31 cellular contexts compared by ENCODE assay signal in genomic region chr1:229798558-229798957, GRCh38.
"Had no signal": no experiment of that assay in that cellular context is flagged by ENCODE, and none has a peak within 500 bp of the region (broad histone marks: within the 10 kb centered on the region; RNA-seq: fewer than 3 reads in every experiment).

No MANE protein-coding gene starts in this region.

- ATAC-seq: activated CD8-positive, alpha-beta memory T cell treated with anti-CD3 and anti-CD28 coated beads, Interleukin-2, amount 10 ng/mL, durations not matched to agents 7 days and 5 days; activated CD8-positive, alpha-beta T cell treated with anti-CD3 and anti-CD28 coated beads, Interleukin-2, amount 10 ng/mL, durations not matched to agents 7 days and 5 days; activated naive CD8-positive, alpha-beta T cell treated with anti-CD3 and anti-CD28 coated beads, Interleukin-2, amount 50 U/mL, for 24 hours; T-cell; T-helper 17 cell had no signal

- H3K27me3 Mint-ChIP-seq: activated CD4-positive, alpha-beta T cell treated with anti-CD3 and anti-CD28 coated beads, Interleukin-2, amount 10 ng/mL, durations not matched to agents 24 days and 14 days had no signal

- H3K36me3 Mint-ChIP-seq: activated CD8-positive, alpha-beta memory T cell treated with anti-CD3 and anti-CD28 coated beads, Interleukin-2, amount 10 ng/mL, durations not matched to agents 7 days and 5 days; activated naive CD4-positive, alpha-beta T cell treated with anti-CD3 and anti-CD28 coated beads, Interleukin-2, amount 10 ng/mL, durations not matched to agents 7 days and 5 days; activated naive CD4-positive, alpha-beta T cell treated with anti-CD3 and anti-CD28 coated beads, Interleukin-2, amount 50 U/mL, for 24 hours; activated naive CD8-positive, alpha-beta T cell; activated naive CD8-positive, alpha-beta T cell treated with anti-CD3 and anti-CD28 coated beads, Interleukin-2, amount 10 ng/mL, durations not matched to agents 7 days and 5 days; brain; T-cell had no signal

- H3K36me3 ChIP-seq: ascending aorta had no signal

- H3K27me3 ChIP-seq: ascending aorta had no signal

- H3K27ac Mint-ChIP-seq: activated B cell treated with CpG ODN at 0.5 μM for 24 hours; activated CD4-positive, alpha-beta memory T cell treated with anti-CD3 and anti-CD28 coated beads, Interleukin-2, amount 10 ng/mL, durations not matched to agents 7 days and 5 days; activated CD4-positive, alpha-beta T cell treated with anti-CD3 and anti-CD28 coated beads, Interleukin-2, amount 10 ng/mL, durations not matched to agents 24 days and 14 days; activated CD8-positive, alpha-beta memory T cell treated with anti-CD3 and anti-CD28 coated beads, Interleukin-2, amount 10 ng/mL, durations not matched to agents 7 days and 5 days; activated CD8-positive, alpha-beta T cell treated with anti-CD3 and anti-CD28 coated beads, Interleukin-2, amount 10 ng/mL, durations not matched to agents 7 days and 5 days; activated naive CD4-positive, alpha-beta T cell treated with anti-CD3 and anti-CD28 coated beads, Interleukin-2, amount 10 ng/mL, durations not matched to agents 7 days and 5 days; activated naive CD4-positive, alpha-beta T cell treated with anti-CD3 and anti-CD28 coated beads, Interleukin-2, amount 50 U/mL, for 24 hours; activated naive CD8-positive, alpha-beta T cell; activated naive CD8-positive, alpha-beta T cell treated with anti-CD3 and anti-CD28 coated beads, Interleukin-2, amount 10 ng/mL, durations not matched to agents 7 days and 5 days; activated naive CD8-positive, alpha-beta T cell treated with anti-CD3 and anti-CD28 coated beads, Interleukin-2, amount 50 U/mL, for 24 hours; activated T-cell treated with anti-CD3 and anti-CD28 coated beads, Interleukin-2, amount 50 U/mL, for 24 hours; activated T-helper 2 cell treated with anti-CD3 and anti-CD28 coated beads, Interferon-gamma antibody, Interleukin-2, Interleukin-4, amounts not matched to agents 10 μg/mL and 5 μg/mL and 100 μg/mL, durations not matched to agents 14 hours and 24 hours and 36 hours; brain; T-cell; T-helper 17 cell had no signal

- H3K9me3 ChIP-seq: ascending aorta had no signal

- H3K27ac ChIP-seq: ascending aorta, VCaP had no signal

- H3K4me1 ChIP-seq: ascending aorta had no signal

- H3K4me3 ChIP-seq: ascending aorta had no signal

- FAIRE-seq: TTC549 had no signal

- H3K4me3 Mint-ChIP-seq: activated B cell treated with CpG ODN at 0.5 μM for 24 hours; activated CD4-positive, alpha-beta memory T cell treated with anti-CD3 and anti-CD28 coated beads, Interleukin-2, amount 10 ng/mL, durations not matched to agents 7 days and 5 days; activated CD4-positive, alpha-beta T cell treated with anti-CD3 and anti-CD28 coated beads, Interleukin-2, amount 10 ng/mL, durations not matched to agents 24 days and 14 days; activated CD8-positive, alpha-beta memory T cell treated with anti-CD3 and anti-CD28 coated beads, Interleukin-2, amount 10 ng/mL, durations not matched to agents 7 days and 5 days; activated CD8-positive, alpha-beta T cell treated with anti-CD3 and anti-CD28 coated beads, Interleukin-2, amount 10 ng/mL, durations not matched to agents 7 days and 5 days; activated naive CD4-positive, alpha-beta T cell treated with anti-CD3 and anti-CD28 coated beads, Interleukin-2, amount 10 ng/mL, durations not matched to agents 7 days and 5 days; activated naive CD4-positive, alpha-beta T cell treated with anti-CD3 and anti-CD28 coated beads, Interleukin-2, amount 50 U/mL, for 24 hours; activated naive CD8-positive, alpha-beta T cell; activated naive CD8-positive, alpha-beta T cell treated with anti-CD3 and anti-CD28 coated beads, Interleukin-2, amount 10 ng/mL, durations not matched to agents 7 days and 5 days; activated naive CD8-positive, alpha-beta T cell treated with anti-CD3 and anti-CD28 coated beads, Interleukin-2, amount 50 U/mL, for 24 hours; activated T-cell treated with anti-CD3 and anti-CD28 coated beads, Interleukin-2, amount 50 U/mL, for 24 hours; brain; T-cell; T-helper 17 cell had no signal

- DNase-seq: activated B cell treated with CpG ODN at 0.5 μM for 24 hours; activated CD4-positive, alpha-beta memory T cell treated with anti-CD3 and anti-CD28 coated beads, Interleukin-2, amount 10 ng/mL, durations not matched to agents 7 days and 5 days; activated CD4-positive, alpha-beta T cell treated with anti-CD3 and anti-CD28 coated beads for 4 hours; activated CD4-positive, alpha-beta T cell treated with anti-CD3 and anti-CD28 coated beads, Interleukin-2, amount 10 ng/mL, durations not matched to agents 24 days and 14 days; activated CD4-positive, alpha-beta T cell treated with anti-CD3 and anti-CD28 coated beads, Interleukin-2, amount 50 U/mL, for 1 hour; activated CD4-positive, alpha-beta T cell treated with anti-CD3 and anti-CD28 coated beads, Interleukin-2, amount 50 U/mL, for 48 hours; activated CD4-positive, CD25-positive, alpha-beta regulatory T cell treated with anti-CD3 and anti-CD28 coated beads, Interleukin-2, amount 50 U/mL, for 72 hours; activated CD8-positive, alpha-beta memory T cell treated with anti-CD3 and anti-CD28 coated beads for 24 hours; activated CD8-positive, alpha-beta memory T cell treated with anti-CD3 and anti-CD28 coated beads, Interleukin-2, amount 10 ng/mL, durations not matched to agents 7 days and 5 days; activated CD8-positive, alpha-beta memory T cell treated with anti-CD3 and anti-CD28 coated beads, Interleukin-2, amount 50 U/mL, for 48 hours; activated CD8-positive, alpha-beta T cell treated with anti-CD3 and anti-CD28 coated beads, Interleukin-2, amount 10 ng/mL, durations not matched to agents 7 days and 5 days; activated effector memory CD4-positive, alpha-beta T cell treated with Interleukin-2 at 50 U/mL for 16 hours; activated gamma-delta T cell; activated naive CD4-positive, alpha-beta T cell treated with anti-CD3 and anti-CD28 coated beads, Interleukin-2, amount 10 ng/mL, durations not matched to agents 7 days and 5 days; activated naive CD4-positive, alpha-beta T cell treated with Interleukin-2 at 50 U/mL for 16 hours; activated naive CD8-positive, alpha-beta T cell treated with anti-CD3 and anti-CD28 coated beads, Interleukin-2, amount 10 ng/mL, durations not matched to agents 7 days and 5 days; activated naive CD8-positive, alpha-beta T cell treated with anti-CD3 and anti-CD28 coated beads, Interleukin-2, amount 50 U/mL, for 24 hours; activated T-cell treated with anti-CD3 and anti-CD28 coated beads, Interleukin-2, amount 50 U/mL, for 24 hours; activated T-cell treated with anti-CD3 and anti-CD28 coated beads, Interleukin-2, amount 50 U/mL, for 48 hours; amygdala; anterior cingulate cortex; central memory CD4-positive, alpha-beta T cell; T-cell; T-helper 17 cell had no signal

- H3K9me3 Mint-ChIP-seq: activated B cell treated with CpG ODN at 0.5 μM for 24 hours; activated CD4-positive, alpha-beta T cell treated with anti-CD3 and anti-CD28 coated beads, Interleukin-2, amount 10 ng/mL, durations not matched to agents 24 days and 14 days; activated naive CD4-positive, alpha-beta T cell treated with anti-CD3 and anti-CD28 coated beads, Interleukin-2, amount 50 U/mL, for 24 hours; activated naive CD8-positive, alpha-beta T cell treated with anti-CD3 and anti-CD28 coated beads, Interleukin-2, amount 50 U/mL, for 24 hours; activated T-cell treated with anti-CD3 and anti-CD28 coated beads, Interleukin-2, amount 50 U/mL, for 24 hours; activated T-helper 2 cell treated with anti-CD3 and anti-CD28 coated beads, Interferon-gamma antibody, Interleukin-2, Interleukin-4, amounts not matched to agents 10 μg/mL and 5 μg/mL and 100 μg/mL, durations not matched to agents 14 hours and 24 hours and 36 hours; T-cell had no signal

- H3K4me1 Mint-ChIP-seq: activated B cell treated with CpG ODN at 0.5 μM for 24 hours; activated CD4-positive, alpha-beta T cell treated with anti-CD3 and anti-CD28 coated beads, Interleukin-2, amount 10 ng/mL, durations not matched to agents 24 days and 14 days; activated CD8-positive, alpha-beta memory T cell treated with anti-CD3 and anti-CD28 coated beads, Interleukin-2, amount 10 ng/mL, durations not matched to agents 7 days and 5 days; activated naive CD4-positive, alpha-beta T cell treated with anti-CD3 and anti-CD28 coated beads, Interleukin-2, amount 10 ng/mL, durations not matched to agents 7 days and 5 days; activated naive CD4-positive, alpha-beta T cell treated with anti-CD3 and anti-CD28 coated beads, Interleukin-2, amount 50 U/mL, for 24 hours; activated naive CD8-positive, alpha-beta T cell treated with anti-CD3 and anti-CD28 coated beads, Interleukin-2, amount 10 ng/mL, durations not matched to agents 7 days and 5 days; activated naive CD8-positive, alpha-beta T cell treated with anti-CD3 and anti-CD28 coated beads, Interleukin-2, amount 50 U/mL, for 24 hours; brain; T-cell; T-helper 17 cell had no signal
